31 cellular contexts compared by ENCODE assay signal in genomic region chr20:49597825-49598395, GRCh38. TPM values are rescaled to one million over a fixed set of nuclear protein-coding genes. Genes with fewer than 3 reads are reported as not detected.
DNase-seq lines count a peak whose midpoint lies in the region; ATAC-seq and FAIRE-seq lines count a peak whose summit lies in the region.
"Had no signal": no experiment of that assay in that cellular context is flagged by ENCODE, and none has a peak within 500 bp of the region (broad histone marks: within the 10 kb centered on the region; RNA-seq: fewer than 3 reads in every experiment).

No MANE protein-coding gene starts in this region.

- H3K4me1 ChIP-seq in right cardiac atrium (ENCODE audit: control insufficient read depth, insufficient read depth, low read length) = peaks cover 13% of the 10 kb centered on the region
- H3K4me1 ChIP-seq: breast epithelium had no signal

- WGBS in right cardiac atrium = 98% methylated on average over 4 of the region's 4 CpGs

- FAIRE-seq in HTR-8/SVneo (lab: Jason Lieb, UNC) = peak; percentile 42
- FAIRE-seq: frontal cortex had no signal

- peak; percentile 20 for DNase-seq in NK-92 treated with Interleukin-12 subunit alpha and Interleukin-12 subunit beta, amount 100 ng/mL, for 24 hours (lab: John Stamatoyannopoulos, UW)
- DNase-seq in NK-92 (lab: John Stamatoyannopoulos, UW; ENCODE audit: unreplicated experiment) (no peak), HTR-8/SVneo (ENCODE audit: insufficient read length, low spot score) (no peak), amniotic epithelial cell (ENCODE audit: low read depth) (peak; percentile 40), right cardiac atrium (no peak)
- no peak for DNase-seq in activated CD4-positive, alpha-beta memory T cell treated with anti-CD3 and anti-CD28 coated beads for 36 hours
- DNase-seq: activated CD4-positive, CD25-positive, alpha-beta regulatory T cell; activated naive CD4-positive, alpha-beta T cell treated with Interleukin-2 at 50 U/mL for 16 hours; activated T-cell treated with anti-CD3 and anti-CD28 coated beads, Interleukin-2, amount 50 U/mL, for 4 hours; anterior cingulate cortex; Calu3; DMS79 treated with DMSO at 0.1 percent for 48 hours; GF-D8; heart right ventricle; kidney glomerular epithelial cell; naive thymus-derived CD8-positive, alpha-beta T cell; NCI-H1105; NCI-H187; NCI-H510A; nucleus accumbens; OCI-M1; upper lobe of right lung had no signal

- no peak for ATAC-seq in HG03520 (IDR thresholded peaks at IDR 0.05; ENCODE audit: unreplicated experiment)
- ATAC-seq in HG02981 (IDR thresholded peaks at IDR 0.05; ENCODE audit: unreplicated experiment) = no peak
- no peak for ATAC-seq in right cardiac atrium
- ATAC-seq: activated T-cell treated with anti-CD3 and anti-CD28 coated beads, Interleukin-2, amount 50 U/mL, for 4 hours; heart right ventricle; naive thymus-derived CD8-positive, alpha-beta T cell; stimulated activated memory B cell treated with anti-CD40 and anti-IgM and Interleukin-4, amounts not matched to agents 10 μg/mL and 1 μg/mL and 100 μg/mL, for 72 hours; upper lobe of right lung had no signal

- peak overlapping the region; percentile 91 for H3K27ac Mint-ChIP-seq in activated CD4-positive, alpha-beta memory T cell treated with anti-CD3 and anti-CD28 coated beads for 36 hours
- H3K27ac Mint-ChIP-seq: CD14-positive monocyte had no signal

- peaks cover 53% of the 10 kb centered on the region for H3K36me3 Mint-ChIP-seq in activated CD4-positive, alpha-beta memory T cell treated with anti-CD3 and anti-CD28 coated beads for 36 hours
- H3K36me3 Mint-ChIP-seq: CD14-positive monocyte; naive thymus-derived CD8-positive, alpha-beta T cell; stimulated activated memory B cell treated with anti-CD40 and anti-IgM and Interleukin-4, amounts not matched to agents 10 μg/mL and 1 μg/mL and 100 μg/mL, for 72 hours had no signal

- no peak overlapping the region for H3K4me3 ChIP-seq in right cardiac atrium (ENCODE audit: low read length)
- H3K4me3 ChIP-seq: breast epithelium, heart right ventricle, lung, suprapubic skin, upper lobe of right lung had no signal

- CTCF ChIA-PET in activated CD4-positive, alpha-beta memory T cell treated with anti-CD3 and anti-CD28 coated beads for 36 hours (lab: Charles Lee) = interaction anchor here (1.1 to 21.5 kb wide), 4 partner anchors 11 to 248 kb away, joined by 4 to 764 read pairs (median 57); no protein-coding TSS in a partner anchor

- no peak overlapping the region for H3K27ac ChIP-seq in right cardiac atrium (ENCODE audit: low read length)
- H3K27ac ChIP-seq: 22Rv1, breast epithelium, suprapubic skin, upper lobe of right lung had no signal

- intact Hi-C loops in activated CD4-positive, alpha-beta memory T cell treated with anti-CD3 and anti-CD28 coated beads for 36 hours (cut with micrococcal nuclease) = loop anchor here (10.0 kb wide), 1 partner anchor 833 kb away; no protein-coding TSS in a partner anchor
- intact Hi-C loops in right cardiac atrium (cut with DNase I) = loop anchor here in 1 of 4 donors (5.0 kb wide), 1 partner anchor 36 kb away; no protein-coding TSS in a partner anchor

- H3K4me3 Mint-ChIP-seq in activated CD4-positive, alpha-beta memory T cell treated with anti-CD3 and anti-CD28 coated beads for 36 hours = peak overlapping the region; percentile 25
- H3K4me3 Mint-ChIP-seq: CD14-positive monocyte; naive thymus-derived CD8-positive, alpha-beta T cell had no signal

- H3K27me3 ChIP-seq in right cardiac atrium (ENCODE audit: control insufficient read depth, insufficient read depth) = no peaks in the 10 kb centered on the region
- H3K27me3 ChIP-seq: breast epithelium, heart right ventricle, suprapubic skin, upper lobe of right lung had no signal

- H3K4me1 Mint-ChIP-seq in activated CD4-positive, alpha-beta memory T cell treated with anti-CD3 and anti-CD28 coated beads for 36 hours (ENCODE audit: low read depth) = peaks cover 56% of the 10 kb centered on the region

- H3K9me3 Mint-ChIP-seq in activated CD4-positive, alpha-beta memory T cell treated with anti-CD3 and anti-CD28 coated beads for 36 hours = peaks cover 3% of the 10 kb centered on the region
- H3K9me3 Mint-ChIP-seq: activated T-cell treated with anti-CD3 and anti-CD28 coated beads, Interleukin-2, amount 50 U/mL, for 4 hours; naive thymus-derived CD8-positive, alpha-beta T cell; stimulated activated memory B cell treated with anti-CD40 and anti-IgM and Interleukin-4, amounts not matched to agents 10 μg/mL and 1 μg/mL and 100 μg/mL, for 72 hours had no signal

- H3K9me3 ChIP-seq in right cardiac atrium (ENCODE audit: control insufficient read depth, low read length) = no peaks in the 10 kb centered on the region
- H3K9me3 ChIP-seq: breast epithelium, suprapubic skin, upper lobe of right lung had no signal

- POLR2A ChIA-PET in activated CD4-positive, alpha-beta memory T cell treated with anti-CD3 and anti-CD28 coated beads for 36 hours (lab: Charles Lee) = interaction anchor here (5.0 kb wide), 1 partner anchor 55 kb away, joined by 42 read pairs; no protein-coding TSS in a partner anchor

- H3K27me3 Mint-ChIP-seq in activated CD4-positive, alpha-beta memory T cell treated with anti-CD3 and anti-CD28 coated beads for 36 hours = no peaks in the 10 kb centered on the region

RNA-seq across cellular contexts. Expression of gene PTGIS, which starts 30.0 kb away (rescaled TPM):
- total RNA-seq in activated CD4-positive, alpha-beta memory T cell treated with anti-CD3 and anti-CD28 coated beads for 36 hours = 1 to 10 TPM; 1.8 TPM
- 10 to 100 TPM; 51.7 to 98.4 (median 66.3) TPM for total RNA-seq in right cardiac atrium
- 19.9 TPM for polyA plus RNA-seq in right cardiac atrium
- total RNA-seq: naive thymus-derived CD8-positive, alpha-beta T cell had no signal
- polyA plus RNA-seq: CD14-positive monocyte; naive thymus-derived CD8-positive, alpha-beta T cell had no signal

Comparison
In these comparisons a context has a peak if more than half of its experiments do, and no peak if none do; other contexts are left out.
1. DNase-seq: peak in NK-92 treated with Interleukin-12 subunit alpha and Interleukin-12 subunit beta, amount 100 ng/mL, for 24 hours (single experiment) and amniotic epithelial cell (single experiment); none in NK-92 (single experiment), HTR-8/SVneo (single experiment), activated CD4-positive, alpha-beta memory T cell treated with anti-CD3 and anti-CD28 coated beads for 36 hours (single experiment) and right cardiac atrium (0 of 3).
2. RNA of gene PTGIS, which starts 30.0 kb away (total RNA-seq): 51.7 to 98.4 TPM in right cardiac atrium; 1.8 TPM in activated CD4-positive, alpha-beta memory T cell treated with anti-CD3 and anti-CD28 coated beads for 36 hours; every median in the first group is over 10 times any median in the second.